In genomic region chr12:31959051-31959700, GRCh38 we compare ENCODE assay signal across 9 cellular contexts. TPM values are rescaled to one million over a fixed set of nuclear protein-coding genes. Genes with fewer than 3 reads are reported as not detected.
DNase-seq lines count a peak whose midpoint lies in the region; ATAC-seq, FAIRE-seq and TF ChIP-seq lines count a peak whose summit lies in the region.
"Had no signal": no experiment of that assay in that cellular context is flagged by ENCODE, and none has a peak within 500 bp of the region (broad histone marks: within the 10 kb centered on the region; RNA-seq: fewer than 3 reads in every experiment).

TSS of gene RESF1 (plus strand) at chr12:31959415. CDS start at chr12:31980956, 21,541 bp downstream.

- TF ChIP-seq CTCF in kidney (IDR thresholded peaks at IDR 0.05; ENCODE audit: borderline replicate concordance, extremely low read depth, insufficient read depth): no peak

- ATAC-seq in HG03378 (IDR thresholded peaks at IDR 0.05; ENCODE audit: unreplicated experiment): peak; percentile 83

- H3K9ac ChIP-seq in kidney (ENCODE audit: low read length in 2 of 2): peak within 1 kb of the TSS; percentile 70 to 83

- peak; percentile 90 for TF ChIP-seq POLR2A in GM19099 (IDR thresholded peaks at IDR 0.05; ENCODE audit: extremely low read depth, insufficient read length, low read depth)

- peaks cover 0 to 7% of the 10 kb centered on the region in 2 donors for H3K36me3 ChIP-seq in kidney (ENCODE audit: control insufficient read depth in 1 of 2, insufficient read depth in 2 of 2, low read length in 2 of 2)

- H3K4me1 ChIP-seq in kidney (ENCODE audit: control insufficient read depth in 1 of 2, insufficient read depth in 1 of 2, low read depth in 1 of 2, low read length in 2 of 2): peaks cover 5 to 9% of the 10 kb centered on the region in 2 donors

- intact Hi-C loops in kidney (cut with DNase I): no loop called here

- DNase-seq in AML-193 (lab: John Stamatoyannopoulos, UW): peak; percentile 81 to 84
- DNase-seq in NCI-H446 treated with DMSO at 0.1 percent for 48 hours (lab: John Stamatoyannopoulos, UW): peak; percentile 77
- peak; percentile 78 for DNase-seq in activated CD4-positive, alpha-beta T cell treated with anti-CD3 and anti-CD28 coated beads for 1 hour
- peak; percentile 84 for DNase-seq in cerebellum (ENCODE audit: low spot score)
- peak; percentile 97 for DNase-seq in kidney
- peak; percentile 69 to 76 for DNase-seq in stimulated activated CD4-positive, alpha-beta T cell treated with anti-CD3 and anti-CD28 coated beads, Interleukin-15, amount 100 ng/mL, for 1 hour (ENCODE audit: low read depth in 1 of 2, low spot score in 1 of 2)

- FAIRE-seq in kidney (lab: Jason Lieb, UNC): no peak
- FAIRE-seq: colon had no signal

- peak within 1 kb of the TSS; percentile 80 to 82 for H3K27ac ChIP-seq in kidney (ENCODE audit: low read depth in 2 of 2, low read length in 2 of 2)

- H3K9me3 ChIP-seq in kidney (ENCODE audit: control insufficient read depth in 1 of 2, low read length in 2 of 2): no peaks in the 10 kb centered on the region

- H3K4me3 ChIP-seq in kidney (ENCODE audit: low read length in 2 of 2): peak within 1 kb of the TSS; percentile 92 to 93

RNA-seq across cellular contexts. Expression of gene RESF1, which starts in this region (rescaled TPM):
- total RNA-seq in cerebellum (60.7 TPM), kidney (61.2 TPM)
- 19.5 TPM for polyA plus RNA-seq in kidney (ENCODE audit: insufficient read depth, low read depth, low replicate concordance)

Comparison
In these comparisons a context has a peak if more than half of its experiments do, and no peak if none do; other contexts are left out.
1. Peak in every context shown above with its lines: DNase-seq, ATAC-seq, H3K4me3 ChIP-seq and H3K27ac ChIP-seq.